33 cellular contexts compared by ENCODE assay signal in genomic region chr4:68927165-68927564, GRCh38. TPM values are rescaled to one million over a fixed set of nuclear protein-coding genes. Genes with fewer than 3 reads are reported as not detected.
DNase-seq lines count a peak whose midpoint lies in the region; ATAC-seq, FAIRE-seq and TF ChIP-seq lines count a peak whose summit lies in the region.
"Had no signal": no experiment of that assay in that cellular context is flagged by ENCODE, and none has a peak within 500 bp of the region (broad histone marks: within the 10 kb centered on the region; RNA-seq: fewer than 3 reads in every experiment).

No MANE protein-coding gene starts in this region.

- no peaks in the 10 kb centered on the region for H3K36me3 ChIP-seq in mammary epithelial cell (ENCODE audit: insufficient read depth, low read length)
- H3K36me3 ChIP-seq in H1 (ENCODE audit: control insufficient read depth in 2 of 4, insufficient read depth in 4 of 4, low read length in 3 of 4), result no peaks in the 10 kb centered on the region
- no peaks in the 10 kb centered on the region for H3K36me3 ChIP-seq in neural progenitor cell
- H3K36me3 ChIP-seq in transverse colon, result no peaks in the 10 kb centered on the region
- H3K36me3 ChIP-seq: breast epithelium, ovary, tibial nerve had no signal

- H3K27me3 ChIP-seq in mammary epithelial cell (ENCODE audit: insufficient read depth, low read length), result no peaks in the 10 kb centered on the region
- no peaks in the 10 kb centered on the region for H3K27me3 ChIP-seq in H1 (replicated peaks in 1 of 4; ENCODE audit: control insufficient read depth in 3 of 4, extremely low read depth in 1 of 4, insufficient read depth in 3 of 4, low read length in 3 of 4)
- H3K27me3 ChIP-seq in neural progenitor cell, result no peaks in the 10 kb centered on the region
- no peaks in the 10 kb centered on the region for H3K27me3 ChIP-seq in transverse colon
- H3K27me3 ChIP-seq: breast epithelium, ovary, tibial nerve had no signal

- no peak overlapping the region for H3K9ac ChIP-seq in mammary epithelial cell (ENCODE audit: insufficient read depth, low read length)
- H3K9ac ChIP-seq in H1 (replicated peaks in 1 of 4; ENCODE audit: extremely low read depth in 1 of 4, low read depth in 3 of 4, low read length in 3 of 4), result no peak overlapping the region
- H3K9ac ChIP-seq in neural progenitor cell, result no peak overlapping the region

- H3K4me1 ChIP-seq in mammary epithelial cell (ENCODE audit: insufficient read depth, low read length), result no peaks in the 10 kb centered on the region
- H3K4me1 ChIP-seq in H1 (replicated peaks in 1 of 4; ENCODE audit: control insufficient read depth in 3 of 4, insufficient read depth in 4 of 4, low read length in 3 of 4), result no peaks in the 10 kb centered on the region
- peaks cover 9% of the 10 kb centered on the region for H3K4me1 ChIP-seq in neural progenitor cell
- H3K4me1 ChIP-seq in transverse colon, result no peaks in the 10 kb centered on the region
- H3K4me1 ChIP-seq: breast epithelium, tibial nerve had no signal

- no peak for TF ChIP-seq CTCF in MCF 10A (IDR thresholded peaks at IDR 0.05; ENCODE audit: unreplicated experiment)
- TF ChIP-seq CTCF in mammary epithelial cell (conservative IDR thresholded peaks at IDR 0.05 in 1 of 2, IDR thresholded peaks at IDR 0.05 in 1 of 2; ENCODE audit: extremely low read depth in 1 of 2, insufficient read depth in 1 of 2, low read depth in 1 of 2, low read length in 2 of 2), result no peak
- no peak for TF ChIP-seq CTCF in H1 (IDR thresholded peaks at IDR 0.05; ENCODE audit: control extremely low read depth in 1 of 3, insufficient read depth in 1 of 3, low read depth in 1 of 3, low read length in 3 of 3)
- TF ChIP-seq CTCF in neural progenitor cell (IDR thresholded peaks at IDR 0.05), result no peak
- TF ChIP-seq CTCF in transverse colon (IDR thresholded peaks at IDR 0.05), result no peak

- H3K23me2 ChIP-seq in H1 (ENCODE audit: low read depth, low read length), result no peaks in the 10 kb centered on the region

- H4K20me1 ChIP-seq in mammary epithelial cell (ENCODE audit: insufficient read depth, low read length) (no peaks in the 10 kb centered on the region), H1 (replicated peaks in 1 of 2; ENCODE audit: control insufficient read depth in 1 of 2, insufficient read depth in 2 of 2, low read length in 2 of 2) (no peaks in the 10 kb centered on the region), neural progenitor cell (ENCODE audit: low read depth) (no peaks in the 10 kb centered on the region)

- no peak overlapping the region for H3K18ac ChIP-seq in H1 (ENCODE audit: extremely low read depth, low read length)

- H3K79me2 ChIP-seq in mammary epithelial cell (ENCODE audit: insufficient read depth, low read length) (no peaks in the 10 kb centered on the region), H1 (ENCODE audit: control insufficient read depth in 1 of 2, insufficient read depth in 2 of 2, low read length in 2 of 2) (no peaks in the 10 kb centered on the region), neural progenitor cell (ENCODE audit: low read depth) (no peaks in the 10 kb centered on the region)

- H3K9me3 Mint-ChIP-seq in MCF 10A (ENCODE audit: unreplicated experiment) (peaks cover 7% of the 10 kb centered on the region), neural progenitor cell (peaks cover 8% of the 10 kb centered on the region)

- H3K4me3 ChIP-seq in mammary epithelial cell (replicated peaks in 1 of 3; ENCODE audit: insufficient read depth in 1 of 3, low read depth in 2 of 3, low read length in 3 of 3) (no peak overlapping the region), H1 (ENCODE audit: extremely low read depth in 1 of 4, insufficient read depth in 2 of 4, low read depth in 3 of 4, low read length in 4 of 4) (no peak overlapping the region), neural progenitor cell (no peak overlapping the region), transverse colon (no peak overlapping the region)
- H3K4me3 ChIP-seq: breast epithelium, lung, ovary, tibial nerve had no signal

- H3K27me3 Mint-ChIP-seq in MCF 10A (ENCODE audit: insufficient read depth, unreplicated experiment) (no peaks in the 10 kb centered on the region), neural progenitor cell (ENCODE audit: insufficient read depth, low read depth) (no peaks in the 10 kb centered on the region)
- H3K27me3 Mint-ChIP-seq: natural killer cell treated with Interleukin-12 subunit alpha and Interleukin-12 subunit beta and Interleukin-15 and Interleukin-18, amount 100 ng/mL, for 72 hours had no signal

- intact Hi-C loops in MCF 10A (cut with micrococcal nuclease), result no loop called here
- intact Hi-C loops in mammary epithelial cell (cut with micrococcal nuclease), result no loop called here
- intact Hi-C loops in transverse colon (cut with DNase I; ENCODE audit: low total_unique reads), result no loop called here

- H3K27ac ChIP-seq in mammary epithelial cell (ENCODE audit: insufficient read depth, low read depth, low read length), result no peak overlapping the region
- no peak overlapping the region for H3K27ac ChIP-seq in H1 (ENCODE audit: low read depth, low read length)
- H3K27ac ChIP-seq in neural progenitor cell, result no peak overlapping the region
- no peak overlapping the region for H3K27ac ChIP-seq in transverse colon
- H3K27ac ChIP-seq: 22Rv1, breast epithelium, ovary, tibial nerve, VCaP had no signal

- H3K4ac ChIP-seq in H1 (replicated peaks; ENCODE audit: insufficient read length, low read depth, low read length), result no peak overlapping the region

- H3F3A ChIP-seq in neural progenitor cell (ENCODE audit: low read depth), result no peaks in the 10 kb centered on the region

- TF ChIP-seq RAD21 in H1 (IDR thresholded peaks at IDR 0.05 in 1 of 2, conservative IDR thresholded peaks at IDR 0.05 in 1 of 2; ENCODE audit: low read depth in 2 of 2, low read length in 2 of 2), result no peak

- H4K91ac ChIP-seq in H1 (replicated peaks; ENCODE audit: insufficient read length, low read length), result no peak overlapping the region

- no peak overlapping the region for H2BK5ac ChIP-seq in H1 (ENCODE audit: low read depth, low read length)

- H3K4me1 Mint-ChIP-seq in MCF 10A (ENCODE audit: insufficient read depth, unreplicated experiment) (no peaks in the 10 kb centered on the region), neural progenitor cell (peaks cover 7% of the 10 kb centered on the region)

- no peak overlapping the region for H3K23ac ChIP-seq in H1 (ENCODE audit: insufficient read length)

- peak overlapping the region; percentile 50 for H3K4me3 Mint-ChIP-seq in MCF 10A (ENCODE audit: unreplicated experiment)
- H3K4me3 Mint-ChIP-seq in neural progenitor cell, result no peak overlapping the region
- H3K4me3 Mint-ChIP-seq: activated CD8-positive, alpha-beta T cell treated with anti-CD3 and anti-CD28 coated beads, Interleukin-2, amount 10 ng/mL, durations not matched to agents 7 days and 5 days; natural killer cell treated with Interleukin-12 subunit alpha and Interleukin-12 subunit beta and Interleukin-15 and Interleukin-18, amount 100 ng/mL, for 72 hours had no signal

- TF ChIP-seq EP300 in H1 (IDR thresholded peaks at IDR 0.05; ENCODE audit: borderline replicate concordance in 1 of 2, low read depth in 2 of 2, low read length in 2 of 2) (no peak), transverse colon (IDR thresholded peaks at IDR 0.05; ENCODE audit: low read depth) (no peak)

- no peak overlapping the region for H3K14ac ChIP-seq in H1 (ENCODE audit: insufficient read length)

- peak overlapping the region; percentile 5 for H3K27ac Mint-ChIP-seq in MCF 10A (ENCODE audit: low read depth, unreplicated experiment)
- peak overlapping the region; percentile 47 for H3K27ac Mint-ChIP-seq in neural progenitor cell
- H3K27ac Mint-ChIP-seq: activated CD8-positive, alpha-beta T cell treated with anti-CD3 and anti-CD28 coated beads, Interleukin-2, amount 10 ng/mL, durations not matched to agents 7 days and 5 days; activated naive CD4-positive, alpha-beta T cell treated with anti-CD3 and anti-CD28 coated beads, Interleukin-2, amount 50 U/mL, for 72 hours; natural killer cell treated with Interleukin-12 subunit alpha and Interleukin-12 subunit beta and Interleukin-15 and Interleukin-18, amount 100 ng/mL, for 72 hours had no signal

- no peak for FAIRE-seq in H1 (lab: Jason Lieb, UNC)
- FAIRE-seq: endothelial cell of umbilical vein had no signal

- POLR2A ChIA-PET in MCF 10A (lab: Yijun Ruan, JAX), result no interaction called here
- POLR2A ChIA-PET in H1 (lab: Charles Lee; ENCODE audit: partially characterized antibody), result no interaction called here

- H2AK5ac ChIP-seq in H1 (ENCODE audit: low read depth, low read length), result no peak overlapping the region

- H3K4me2 ChIP-seq in mammary epithelial cell (ENCODE audit: insufficient read depth, low read depth, low read length) (no peak overlapping the region), H1 (ENCODE audit: insufficient read depth in 1 of 2, low read depth in 2 of 2, low read length in 2 of 2) (no peak overlapping the region), neural progenitor cell (peak overlapping the region; percentile 17)

- no peak for TF ChIP-seq POLR2A in H1 (IDR thresholded peaks at IDR 0.05; ENCODE audit: control extremely low read depth in 1 of 2, low read depth in 2 of 2, low read length in 2 of 2)
- TF ChIP-seq POLR2A in transverse colon (IDR thresholded peaks at IDR 0.05), result no peak

- no peak overlapping the region for H2BK20ac ChIP-seq in H1 (ENCODE audit: low read length)

- H3K56ac ChIP-seq in H1 (replicated peaks; ENCODE audit: insufficient read length, low read depth, low read length), result no peak overlapping the region

- no peak overlapping the region for H4K5ac ChIP-seq in H1 (ENCODE audit: insufficient read length, low read depth, low read length)

- in situ Hi-C loops in mammary epithelial cell (cut with MboI; ENCODE audit: low sequenced_read_pairs in 2 of 2) (no loop called here), transverse colon (cut with MboI; ENCODE audit: low pct_ligation_motif_present in 1 of 4, low pct_unique_long_range_greater_than_20kb in 1 of 4, low sequenced_read_pairs in 3 of 4) (no loop called here)

- H2AFZ ChIP-seq in mammary epithelial cell (ENCODE audit: low read depth, low read length), result no peak overlapping the region
- peak overlapping the region; percentile 70; the same call in 1 of the 2 replicates for H2AFZ ChIP-seq in H1 (ENCODE audit: low read length)
- peak overlapping the region; percentile 69 for H2AFZ ChIP-seq in neural progenitor cell (replicated peaks)

- H2BK12ac ChIP-seq in H1 (ENCODE audit: low read depth, low read length), result no peak overlapping the region

- BruUV-seq in MCF 10A (replicated peaks; lab: Mats Ljungman, UMichigan), result no TSS peak
- no TSS peak for BruUV-seq in mammary epithelial cell (replicated peaks; lab: Mats Ljungman, UMichigan)

- H4K8ac ChIP-seq in H1 (ENCODE audit: extremely low read depth, insufficient read depth, low read length), result no peak overlapping the region

- H3K36me3 Mint-ChIP-seq in MCF 10A (ENCODE audit: insufficient read depth, unreplicated experiment) (no peaks in the 10 kb centered on the region), neural progenitor cell (no peaks in the 10 kb centered on the region)
- H3K36me3 Mint-ChIP-seq: activated naive CD4-positive, alpha-beta T cell treated with anti-CD3 and anti-CD28 coated beads, Interleukin-2, amount 50 U/mL, for 72 hours; natural killer cell treated with Interleukin-12 subunit alpha and Interleukin-12 subunit beta and Interleukin-15 and Interleukin-18, amount 100 ng/mL, for 72 hours had no signal

- WGBS in mammary epithelial cell (ENCODE audit: low coverage, missing lambda C conversion rate), result 84% methylated on average over 3 of the region's 3 CpGs
- WGBS in H1 (ENCODE audit: extremely low coverage in 1 of 2, insufficient coverage in 1 of 2, insufficient read length in 1 of 2, insufficient replicate concordance in 2 of 2, low coverage in 1 of 2, low lambda C conversion rate in 2 of 2, missing lambda C conversion rate in 1 of 2), 2 experiments, result 87% methylated on average over 3 of the region's 3 CpGs; no CpG with 5 or more reads in 1 of the 2 experiments
- 74 to 83% methylated on average over 3 of the region's 3 CpGs for WGBS in transverse colon (ENCODE audit: low coverage in 1 of 2), 2 donors

- dilution Hi-C loops in mammary epithelial cell (cut with HindIII; ENCODE audit: low sequenced_read_pairs), result no loop called here

- no peak for ATAC-seq in GM21515 (IDR thresholded peaks at IDR 0.05; ENCODE audit: unreplicated experiment)
- ATAC-seq in HG03159 (IDR thresholded peaks at IDR 0.05; ENCODE audit: unreplicated experiment), result no peak
- ATAC-seq in GM18519 (IDR thresholded peaks at IDR 0.05; ENCODE audit: low FRiP score, unreplicated experiment), result no peak
- ATAC-seq: activated CD8-positive, alpha-beta T cell treated with anti-CD3 and anti-CD28 coated beads, Interleukin-2, amount 10 ng/mL, durations not matched to agents 7 days and 5 days; activated naive CD4-positive, alpha-beta T cell treated with anti-CD3 and anti-CD28 coated beads, Interleukin-2, amount 50 U/mL, for 72 hours; natural killer cell treated with Interleukin-12 subunit alpha and Interleukin-12 subunit beta and Interleukin-15 and Interleukin-18, amount 100 ng/mL, for 72 hours; PC-3; Right ventricle myocardium inferior had no signal

- CTCF ChIA-PET in MCF 10A (lab: Yijun Ruan, JAX), result interaction anchor here (0.9 to 1.0 kb wide), 2 partner anchors 13 to 98 kb away, joined by 3 to 4 read pairs; no protein-coding TSS in a partner anchor
- CTCF ChIA-PET in mammary epithelial cell (lab: Charles Lee; ENCODE audit: low non-redundant PET), result no interaction called here
- CTCF ChIA-PET in H1 (lab: Charles Lee; ENCODE audit: partially characterized antibody), result no interaction called here

- DNase-seq in MCF 10A (ENCODE audit: unreplicated experiment) (peak; percentile 60), mammary epithelial cell (no peak), H1 (ENCODE audit: low read depth in 1 of 2, low spot score in 2 of 2) (no peak), neural progenitor cell (ENCODE audit: low spot score) (no peak), transverse colon (no peak)
- DNase-seq: activated CD4-positive, alpha-beta T cell treated with anti-CD3 and anti-CD28 coated beads for 4 hours; activated CD8-positive, alpha-beta T cell treated with anti-CD3 and anti-CD28 coated beads, Interleukin-2, amount 10 ng/mL, durations not matched to agents 7 days and 5 days; activated effector memory CD4-positive, alpha-beta T cell treated with Interleukin-2 at 50 U/mL for 16 hours; anterior cingulate cortex; GOT3; hippocampal formation; Karpas-422; NCI-H1417 treated with DMSO at 0.1 percent for 48 hours; NCI-H2029 treated with DMSO at 0.1 percent for 48 hours; NCI-H524 treated with DMSO at 0.1 percent for 48 hours; ovary; PC-3; retina; stimulated activated CD4-positive, alpha-beta T cell treated with anti-CD3 and anti-CD28 coated beads, Interleukin-4, amount 100 ng/mL, for 24 hours had no signal

- H2BK120ac ChIP-seq in H1 (replicated peaks; ENCODE audit: low read depth, low read length), result no peak overlapping the region

- no peaks in the 10 kb centered on the region for H3K9me3 ChIP-seq in mammary epithelial cell (replicated peaks; ENCODE audit: insufficient read depth, low read length)
- H3K9me3 ChIP-seq in H1 (ENCODE audit: insufficient read depth in 2 of 2, low read depth in 1 of 2, low read length in 1 of 2), result no peaks in the 10 kb centered on the region
- no peaks in the 10 kb centered on the region for H3K9me3 ChIP-seq in neural progenitor cell (ENCODE audit: low read depth)
- H3K9me3 ChIP-seq in transverse colon, result no peaks in the 10 kb centered on the region
- H3K9me3 ChIP-seq: breast epithelium, ovary had no signal

- H2BK15ac ChIP-seq in H1 (ENCODE audit: low read length), result no peak overlapping the region

- no peaks in the 10 kb centered on the region for H3K79me1 ChIP-seq in H1 (ENCODE audit: low read depth, low read length)

RNA-seq across cellular contexts. Expression of gene UGT2A3, which starts 24.4 kb away (rescaled TPM):
- total RNA-seq in MCF 10A (2022) (not detected in 2 replicates), mammary epithelial cell (not detected), neural progenitor cell (ENCODE audit: low replicate concordance) (not detected in 2 replicates), transverse colon (100 to 1,000 TPM in 2 of 4 donors, 10 to 100 TPM in 2; 28.5 to 185 (median 90.3) TPM)
- polyA plus RNA-seq in mammary epithelial cell (not detected), H1 (2011; rRNA removed) (not detected in 2 replicates)
- not detected for polyA minus RNA-seq in mammary epithelial cell
- not detected in 2 replicates for total RNA-seq in H1 (2021; fragmentation: NEBNext Ultra II Directional; extraction: Animal tissue kit (Norgen Biotek cat#: 25700))
- polyA plus RNA-seq in H1 (2011; cell fraction: cytosol; rRNA removed), result not detected
- polyA plus RNA-seq in H1 (2011; cell fraction: nucleus; rRNA removed), result not detected
- not detected in 4 replicates for polyA plus RNA-seq in H1 (2012, experiment 1 of 2)
- polyA plus RNA-seq in H1 (2012, experiment 2 of 2), result not detected
- not detected for polyA plus RNA-seq in H1 (2013, experiment 1 of 2)
- polyA plus RNA-seq in H1 (2013, experiment 2 of 2), result not detected
- not detected in 2 replicates for polyA minus RNA-seq in H1 (2011; rRNA and poly(A)+ RNA removed)
- not detected for polyA minus RNA-seq in H1 (2011; cell fraction: cytosol; rRNA and poly(A)+ RNA removed)
- polyA minus RNA-seq in H1 (2011; cell fraction: nucleus; rRNA and poly(A)+ RNA removed), result not detected
- total RNA-seq: activated CD8-positive, alpha-beta T cell treated with anti-CD3 and anti-CD28 coated beads, Interleukin-2, amount 10 ng/mL, durations not matched to agents 7 days and 5 days; activated naive CD4-positive, alpha-beta T cell treated with anti-CD3 and anti-CD28 coated beads, Interleukin-2, amount 50 U/mL, for 72 hours; endothelial cell of umbilical vein; fibroblast of lung; natural killer cell treated with Interleukin-12 subunit alpha and Interleukin-12 subunit beta and Interleukin-15 and Interleukin-18, amount 100 ng/mL, for 72 hours; PC-3; Right ventricle myocardium inferior; T-helper 2 cell treated with Interferon-gamma antibody and Interleukin-4, amounts not matched to agents 100 ng/mL and 5 ng/mL, for 36 hours; tibial nerve had no signal
- polyA plus RNA-seq: endothelial cell of umbilical vein, fibroblast of lung, lung, ovary had no signal

Comparison
In these comparisons a context has a peak if more than half of its experiments do, and no peak if none do; other contexts are left out.
1. RNA of gene UGT2A3, which starts 24.4 kb away (total RNA-seq): 28.5 to 185 TPM in transverse colon; not detected in MCF 10A, not detected in mammary epithelial cell, not detected in H1 and not detected in neural progenitor cell; every median in the first group is over 10 times any median in the second.